9 cellular contexts compared by ENCODE assay signal in genomic region chr6:39887692-39888450, GRCh38. TPM values are rescaled to one million over a fixed set of nuclear protein-coding genes. Genes with fewer than 3 reads are reported as not detected.
DNase-seq lines count a peak whose midpoint lies in the region; ATAC-seq and TF ChIP-seq lines count a peak whose summit lies in the region.
"Had no signal": no experiment of that assay in that cellular context is flagged by ENCODE, and none has a peak within 500 bp of the region (broad histone marks: within the 10 kb centered on the region; RNA-seq: fewer than 3 reads in every experiment).

No MANE protein-coding gene starts in this region.

- H3K27me3 Mint-ChIP-seq in activated T-helper 2 cell treated with anti-CD3 and anti-CD28 coated beads, Interferon-gamma antibody, Interleukin-2, Interleukin-4, amounts not matched to agents 10 μg/mL and 5 μg/mL and 100 μg/mL, durations not matched to agents 14 hours and 24 hours and 36 hours (ENCODE audit: low read depth) = peaks cover 4% of the 10 kb centered on the region

- intact Hi-C loops in activated T-helper 2 cell treated with anti-CD3 and anti-CD28 coated beads, Interferon-gamma antibody, Interleukin-2, Interleukin-4, amounts not matched to agents 10 μg/mL and 5 μg/mL and 100 μg/mL, durations not matched to agents 14 hours and 24 hours and 36 hours (cut with micrococcal nuclease) = no loop called here

- no peak overlapping the region for H3K4me3 ChIP-seq in HFF-Myc (replicated peaks; ENCODE audit: low read depth, low read length)

- H3K4me1 Mint-ChIP-seq in activated T-helper 2 cell treated with anti-CD3 and anti-CD28 coated beads, Interferon-gamma antibody, Interleukin-2, Interleukin-4, amounts not matched to agents 10 μg/mL and 5 μg/mL and 100 μg/mL, durations not matched to agents 14 hours and 24 hours and 36 hours (ENCODE audit: low read depth) = no peaks in the 10 kb centered on the region

- no peaks in the 10 kb centered on the region for H3K9me3 Mint-ChIP-seq in activated T-helper 2 cell treated with anti-CD3 and anti-CD28 coated beads, Interferon-gamma antibody, Interleukin-2, Interleukin-4, amounts not matched to agents 10 μg/mL and 5 μg/mL and 100 μg/mL, durations not matched to agents 14 hours and 24 hours and 36 hours

- peak; percentile 57 for ATAC-seq in left lobe of liver
- ATAC-seq in HG03045 (IDR thresholded peaks at IDR 0.05; ENCODE audit: unreplicated experiment) = no peak

- no peak overlapping the region for H3K27ac Mint-ChIP-seq in activated T-helper 2 cell treated with anti-CD3 and anti-CD28 coated beads, Interferon-gamma antibody, Interleukin-2, Interleukin-4, amounts not matched to agents 10 μg/mL and 5 μg/mL and 100 μg/mL, durations not matched to agents 14 hours and 24 hours and 36 hours

- no peak overlapping the region for H3K4me3 Mint-ChIP-seq in activated T-helper 2 cell treated with anti-CD3 and anti-CD28 coated beads, Interferon-gamma antibody, Interleukin-2, Interleukin-4, amounts not matched to agents 10 μg/mL and 5 μg/mL and 100 μg/mL, durations not matched to agents 14 hours and 24 hours and 36 hours (ENCODE audit: low read depth)

- TF ChIP-seq CTCF in HFF-Myc (IDR thresholded peaks at IDR 0.05; ENCODE audit: low read depth, low read length, missing control alignments) = no peak

- DNase-seq in HFF-Myc (ENCODE audit: extremely low read depth, low read depth) (peak; percentile 21), dermis blood vessel endothelial cell (peak; percentile 95), left lobe of liver (ENCODE audit: low spot score) (no peak), smooth muscle cell of the brain vasculature (ENCODE audit: low read depth, low spot score) (peak; percentile 85), OCI-M2 (lab: John Stamatoyannopoulos, UW; ENCODE audit: unreplicated experiment) (no peak), NCI-H446 (lab: John Stamatoyannopoulos, UW) (no peak)
- DNase-seq in activated T-helper 2 cell treated with anti-CD3 and anti-CD28 coated beads, Interferon-gamma antibody, Interleukin-2, Interleukin-4, amounts not matched to agents 10 μg/mL and 5 μg/mL and 100 μg/mL, durations not matched to agents 14 hours and 24 hours and 36 hours (ENCODE audit: low spot score) = no peak
- DNase-seq: NCI-H1694 treated with DMSO at 0.1 percent for 48 hours had no signal

- no peaks in the 10 kb centered on the region for H3K36me3 Mint-ChIP-seq in activated T-helper 2 cell treated with anti-CD3 and anti-CD28 coated beads, Interferon-gamma antibody, Interleukin-2, Interleukin-4, amounts not matched to agents 10 μg/mL and 5 μg/mL and 100 μg/mL, durations not matched to agents 14 hours and 24 hours and 36 hours (ENCODE audit: low read depth)

RNA-seq across cellular contexts. Expression of gene MOCS1, which starts 46.4 kb away (rescaled TPM):
- total RNA-seq in dermis blood vessel endothelial cell (12.8 and 19.7 TPM in 2 replicates), left lobe of liver (29.0 TPM)
- total RNA-seq in activated T-helper 2 cell treated with anti-CD3 and anti-CD28 coated beads, Interferon-gamma antibody, Interleukin-2, Interleukin-4, amounts not matched to agents 10 μg/mL and 5 μg/mL and 100 μg/mL, durations not matched to agents 14 hours and 24 hours and 36 hours = 1.2 and 1.6 TPM in 2 replicates

Comparison
In these comparisons a context has a peak if more than half of its experiments do, and no peak if none do; other contexts are left out.
1. DNase-seq: peak in HFF-Myc (single experiment), dermis blood vessel endothelial cell (single experiment) and smooth muscle cell of the brain vasculature (single experiment); none in left lobe of liver (single experiment), OCI-M2 (single experiment), NCI-H446 (0 of 2) and activated T-helper 2 cell treated with anti-CD3 and anti-CD28 coated beads, Interferon-gamma antibody, Interleukin-2, Interleukin-4, amounts not matched to agents 10 μg/mL and 5 μg/mL and 100 μg/mL, durations not matched to agents 14 hours and 24 hours and 36 hours (single experiment).